ENCODE assay signal across 11 cellular contexts in genomic region chr1:43970911-43971310, GRCh38. TPM values are rescaled to one million over a fixed set of nuclear protein-coding genes. Genes with fewer than 3 reads are reported as not detected.
DNase-seq lines count a peak whose midpoint lies in the region; ATAC-seq, FAIRE-seq and TF ChIP-seq lines count a peak whose summit lies in the region.
"Had no signal": no experiment of that assay in that cellular context is flagged by ENCODE, and none has a peak within 500 bp of the region (broad histone marks: within the 10 kb centered on the region; RNA-seq: fewer than 3 reads in every experiment).

No MANE protein-coding gene starts in this region.

- H2AK5ac ChIP-seq in neuronal stem cell (ENCODE audit: low read depth, low read length), result no peak overlapping the region

- H4K91ac ChIP-seq in neuronal stem cell (ENCODE audit: low read depth, low read length, poor library complexity), result no peak overlapping the region

- peaks cover 5% of the 10 kb centered on the region for H3K9me1 ChIP-seq in keratinocyte (ENCODE audit: control insufficient read depth, extremely low read depth, insufficient read depth, low read length)

- peaks cover 17% of the 10 kb centered on the region for H3K36me3 Mint-ChIP-seq in stimulated activated naive CD8-positive, alpha-beta T cell treated with anti-CD3 and anti-CD28 coated beads, Interleukin-15, Interleukin-2, amounts not matched to agents 100 ng/mL and 50 ng/mL, for 24 hours (ENCODE audit: low read depth)
- peaks cover 22% of the 10 kb centered on the region for H3K36me3 Mint-ChIP-seq in activated naive CD8-positive, alpha-beta T cell
- H3K36me3 Mint-ChIP-seq in type B pancreatic cell, result peaks cover 3% of the 10 kb centered on the region

- H4K20me1 ChIP-seq in keratinocyte (ENCODE audit: control insufficient read depth, extremely low read depth, insufficient read depth, low read length), result no peaks in the 10 kb centered on the region

- no peak overlapping the region for H3K18ac ChIP-seq in neuronal stem cell (ENCODE audit: low read length)

- ATAC-seq in stimulated activated naive CD8-positive, alpha-beta T cell treated with anti-CD3 and anti-CD28 coated beads, Interleukin-15, Interleukin-2, amounts not matched to agents 100 U/mL and 50 U/mL, for 24 hours, result no peak
- ATAC-seq: pancreas had no signal

- peak overlapping the region; percentile 94 for H3K4me3 Mint-ChIP-seq in stimulated activated naive CD8-positive, alpha-beta T cell treated with anti-CD3 and anti-CD28 coated beads, Interleukin-15, Interleukin-2, amounts not matched to agents 100 ng/mL and 50 ng/mL, for 24 hours
- peak overlapping the region; percentile 97 for H3K4me3 Mint-ChIP-seq in activated naive CD8-positive, alpha-beta T cell
- H3K4me3 Mint-ChIP-seq in type B pancreatic cell, result peak overlapping the region; percentile 96

- H3K27me3 ChIP-seq in keratinocyte (ENCODE audit: control insufficient read depth, extremely low read depth, insufficient read depth, low read length), result no peaks in the 10 kb centered on the region
- no peaks in the 10 kb centered on the region for H3K27me3 ChIP-seq in neuronal stem cell (ENCODE audit: control insufficient read depth in 3 of 3, insufficient read depth in 3 of 3, low read depth in 1 of 3, low read length in 3 of 3)
- H3K27me3 ChIP-seq: pancreas had no signal

- H2BK12ac ChIP-seq in neuronal stem cell (ENCODE audit: low read length), result no peak overlapping the region

- DNase-seq in stimulated activated naive CD8-positive, alpha-beta T cell treated with anti-CD3 and anti-CD28 coated beads, Interleukin-15, Interleukin-2, amounts not matched to agents 100 U/mL and 50 U/mL, for 24 hours, result no peak
- DNase-seq in keratinocyte (ENCODE audit: low read depth, low spot score), result no peak
- no peak for DNase-seq in type B pancreatic cell (ENCODE audit: extremely low spot score, unreplicated experiment)
- DNase-seq in neuronal stem cell (ENCODE audit: low spot score), result no peak
- no peak for DNase-seq in activated CD4-positive, CD25-positive, alpha-beta regulatory T cell treated with anti-CD3 and anti-CD28 coated beads, Interleukin-2, amount 50 U/mL, for 72 hours
- no peak for DNase-seq in stimulated activated naive CD4-positive, alpha-beta T cell (lab: John Stamatoyannopoulos, UW)
- DNase-seq: activated CD8-positive, alpha-beta memory T cell treated with anti-CD3 and anti-CD28 coated beads for 24 hours; NCI-H774 had no signal

- H4K8ac ChIP-seq in neuronal stem cell (ENCODE audit: low read depth, low read length), result no peak overlapping the region

- H3K4me1 ChIP-seq in keratinocyte (ENCODE audit: control insufficient read depth, extremely low read depth, insufficient read depth, low read length) (peaks cover 20% of the 10 kb centered on the region), neuronal stem cell (ENCODE audit: control insufficient read depth in 2 of 2, insufficient read depth in 1 of 2, low read depth in 1 of 2, low read length in 2 of 2) (peaks cover 10 to 12% of the 10 kb centered on the region in 2 donors)

- H3K23ac ChIP-seq in neuronal stem cell (ENCODE audit: low read depth, low read length, poor library complexity), result no peak overlapping the region

- no peak overlapping the region for H2BK15ac ChIP-seq in neuronal stem cell (ENCODE audit: low read length)

- no peak overlapping the region for H3K9ac ChIP-seq in keratinocyte (ENCODE audit: control insufficient read depth, extremely low read depth, insufficient read depth, low read length)
- H3K9ac ChIP-seq in neuronal stem cell (ENCODE audit: low read depth, low read length, poor library complexity), result no peak overlapping the region

- no peaks in the 10 kb centered on the region for H3K9me3 Mint-ChIP-seq in stimulated activated naive CD8-positive, alpha-beta T cell treated with anti-CD3 and anti-CD28 coated beads, Interleukin-15, Interleukin-2, amounts not matched to agents 100 ng/mL and 50 ng/mL, for 24 hours
- H3K9me3 Mint-ChIP-seq in activated naive CD8-positive, alpha-beta T cell (ENCODE audit: low read depth), result no peaks in the 10 kb centered on the region
- no peaks in the 10 kb centered on the region for H3K9me3 Mint-ChIP-seq in type B pancreatic cell

- no peak overlapping the region for H2BK5ac ChIP-seq in neuronal stem cell (ENCODE audit: low read length)

- H3K36me3 ChIP-seq in keratinocyte (ENCODE audit: control insufficient read depth in 2 of 2, extremely low read depth in 1 of 2, insufficient read depth in 2 of 2, low read length in 2 of 2) (peaks cover 20 to 30% of the 10 kb centered on the region in 2 experiments), neuronal stem cell (replicated peaks in 1 of 2; ENCODE audit: control insufficient read depth in 2 of 2, insufficient read depth in 2 of 2, low read length in 2 of 2) (peaks cover 4 to 33% of the 10 kb centered on the region in 2 donors)
- H3K36me3 ChIP-seq: pancreas had no signal

- H3K27ac ChIP-seq in keratinocyte (ENCODE audit: control insufficient read depth, insufficient read depth, low read length) (no peak overlapping the region), neuronal stem cell (replicated peaks; ENCODE audit: low read length) (no peak overlapping the region)
- H3K27ac ChIP-seq: pancreas had no signal

- peaks cover 32% of the 10 kb centered on the region for H3K4me1 Mint-ChIP-seq in stimulated activated naive CD8-positive, alpha-beta T cell treated with anti-CD3 and anti-CD28 coated beads, Interleukin-15, Interleukin-2, amounts not matched to agents 100 ng/mL and 50 ng/mL, for 24 hours (ENCODE audit: low read depth)
- H3K4me1 Mint-ChIP-seq in activated naive CD8-positive, alpha-beta T cell (ENCODE audit: low read depth), result peaks cover 30% of the 10 kb centered on the region
- H3K4me1 Mint-ChIP-seq in type B pancreatic cell (ENCODE audit: unreplicated experiment), result peaks cover 24% of the 10 kb centered on the region

- H2AFZ ChIP-seq in keratinocyte (ENCODE audit: control insufficient read depth, low read length) (no peak overlapping the region), neuronal stem cell (ENCODE audit: low read length) (no peak overlapping the region)

- H3K9me3 ChIP-seq in keratinocyte (ENCODE audit: control insufficient read depth, low read depth, low read length), result no peaks in the 10 kb centered on the region
- H3K9me3 ChIP-seq in neuronal stem cell (replicated peaks in 1 of 2; ENCODE audit: control insufficient read depth in 2 of 2, insufficient read depth in 1 of 2, low read depth in 1 of 2, low read length in 2 of 2), result no peaks in the 10 kb centered on the region
- H3K9me3 ChIP-seq: pancreas had no signal

- no CpG with 5 or more reads among the region's 9 CpGs for whole genome bisulfite sequencing in neuronal stem cell (ENCODE audit: extremely low coverage in 2 of 2, insufficient read length in 2 of 2, insufficient replicate concordance in 1 of 2), 2 donors

- H3K79me2 ChIP-seq in keratinocyte (ENCODE audit: control insufficient read depth, insufficient read depth, low read length), result peaks cover 29% of the 10 kb centered on the region

- H3K4me3 ChIP-seq in keratinocyte (ENCODE audit: control insufficient read depth in 2 of 3, extremely low read depth in 1 of 3, insufficient read depth in 2 of 3, low read depth in 1 of 3, low read length in 3 of 3) (peak overlapping the region; percentile 91 to 98 (median 97)), neuronal stem cell (ENCODE audit: low read length in 2 of 2) (peak overlapping the region in 1 of 2 donors; percentile 92)

- H3K27ac Mint-ChIP-seq in stimulated activated naive CD8-positive, alpha-beta T cell treated with anti-CD3 and anti-CD28 coated beads, Interleukin-15, Interleukin-2, amounts not matched to agents 100 ng/mL and 50 ng/mL, for 24 hours, result peak overlapping the region; percentile 90
- H3K27ac Mint-ChIP-seq in activated naive CD8-positive, alpha-beta T cell, result peak overlapping the region; percentile 91
- H3K27ac Mint-ChIP-seq in type B pancreatic cell, result no peak overlapping the region

- no peak for FAIRE-seq in keratinocyte (lab: Jason Lieb, UNC)
- FAIRE-seq: pancreas had no signal

- H3K27me3 Mint-ChIP-seq in stimulated activated naive CD8-positive, alpha-beta T cell treated with anti-CD3 and anti-CD28 coated beads, Interleukin-15, Interleukin-2, amounts not matched to agents 100 ng/mL and 50 ng/mL, for 24 hours, result no peaks in the 10 kb centered on the region
- no peaks in the 10 kb centered on the region for H3K27me3 Mint-ChIP-seq in activated naive CD8-positive, alpha-beta T cell
- H3K27me3 Mint-ChIP-seq in type B pancreatic cell, result no peaks in the 10 kb centered on the region

- H2BK120ac ChIP-seq in neuronal stem cell (ENCODE audit: low read depth, low read length), result no peak overlapping the region

- dilution Hi-C loops in keratinocyte (cut with MboI; ENCODE audit: extremely low pct_ligation_motif_present, low sequenced_read_pairs), result no loop called here

- no peak for TF ChIP-seq CTCF in keratinocyte (optimal IDR thresholded peaks at IDR 0.05 in 1 of 3, IDR thresholded peaks at IDR 0.05 in 1 of 3, conservative IDR thresholded peaks at IDR 0.05 in 1 of 3; ENCODE audit: extremely low read depth in 1 of 3, insufficient read depth in 2 of 3, low read length in 3 of 3)
- TF ChIP-seq CTCF in type B pancreatic cell (conservative IDR thresholded peaks at IDR 0.05), result no peak

- no peak overlapping the region for H3K14ac ChIP-seq in neuronal stem cell (ENCODE audit: low read length)

- H3K4me2 ChIP-seq in keratinocyte (ENCODE audit: control insufficient read depth, extremely low read depth, insufficient read depth, low read depth, low read length) (peak overlapping the region; percentile 85), neuronal stem cell (ENCODE audit: insufficient read depth, low read length, poor library complexity, severe bottlenecking) (no peak overlapping the region)

- H3K4ac ChIP-seq in neuronal stem cell (ENCODE audit: low read length), result no peak overlapping the region

- H3K79me1 ChIP-seq in neuronal stem cell (ENCODE audit: low read depth, low read length), result peaks cover 8% of the 10 kb centered on the region

RNA-seq across cellular contexts. Expression of gene DPH2, which starts 1.1 kb away (rescaled TPM):
- 30.3 to 35.1 TPM (median 33.5 TPM) in 3 replicates for polyA plus RNA-seq in keratinocyte
- 20.3 TPM for polyA plus RNA-seq in keratinocyte (2011; ENCODE audit: low read depth)
- 20.0 and 29.5 TPM in 2 replicates for polyA plus RNA-seq in keratinocyte (2011; cell fraction: cytosol; rRNA removed)
- polyA plus RNA-seq in keratinocyte (2011; cell fraction: nucleus; rRNA removed), result 72.0 and 76.9 TPM in 2 replicates
- polyA plus RNA-seq in keratinocyte (2012; ENCODE audit: low replicate concordance), result 25.8 and 25.9 TPM in 2 replicates
- polyA minus RNA-seq in keratinocyte, result 29.9 to 66.6 TPM (median 33.9 TPM) in 3 replicates
- 35.1 TPM for polyA minus RNA-seq in keratinocyte (2011; cell fraction: cytosol; rRNA and poly(A)+ RNA removed)
- 19.2 and 21.3 TPM in 2 replicates for polyA minus RNA-seq in keratinocyte (2011; cell fraction: nucleus; rRNA and poly(A)+ RNA removed)
- total RNA-seq in type B pancreatic cell (ENCODE audit: low replicate concordance), result 25.7 and 30.2 TPM in 2 replicates
- polyA plus RNA-seq in neuronal stem cell (2013, experiment 1 of 2), result 11.1 TPM
- polyA plus RNA-seq in neuronal stem cell (2013, experiment 2 of 2), result 11.6 TPM

RNA-seq across cellular contexts. Expression of gene ATP6V0B, which starts 3.8 kb away (rescaled TPM):
- polyA plus RNA-seq in keratinocyte, result 195 to 325 TPM (median 233 TPM) in 3 replicates
- polyA plus RNA-seq in keratinocyte (2011; ENCODE audit: low read depth), result 37.8 TPM
- polyA plus RNA-seq in keratinocyte (2011; cell fraction: cytosol; rRNA removed), result 213 and 278 TPM in 2 replicates
- polyA plus RNA-seq in keratinocyte (2011; cell fraction: nucleus; rRNA removed), result 257 and 265 TPM in 2 replicates
- polyA plus RNA-seq in keratinocyte (2012; ENCODE audit: low replicate concordance), result 176 and 266 TPM in 2 replicates
- 176 to 259 TPM (median 180 TPM) in 3 replicates for polyA minus RNA-seq in keratinocyte
- polyA minus RNA-seq in keratinocyte (2011; cell fraction: cytosol; rRNA and poly(A)+ RNA removed), result 211 TPM
- polyA minus RNA-seq in keratinocyte (2011; cell fraction: nucleus; rRNA and poly(A)+ RNA removed), result 69.2 and 72.5 TPM in 2 replicates
- total RNA-seq in type B pancreatic cell (ENCODE audit: low replicate concordance), result 115 and 135 TPM in 2 replicates
- polyA plus RNA-seq in neuronal stem cell (2013, experiment 1 of 2), result 44.2 TPM
- polyA plus RNA-seq in neuronal stem cell (2013, experiment 2 of 2), result 41.9 TPM

RNA-seq across cellular contexts. Expression of gene B4GALT2, which starts 8.1 kb away (rescaled TPM):
- 39.6 to 60.7 TPM (median 50.4 TPM) in 3 replicates for polyA plus RNA-seq in keratinocyte
- 10.2 TPM for polyA plus RNA-seq in keratinocyte (2011; ENCODE audit: low read depth)
- polyA plus RNA-seq in keratinocyte (2011; cell fraction: cytosol; rRNA removed), result 28.8 and 65.0 TPM in 2 replicates
- polyA plus RNA-seq in keratinocyte (2011; cell fraction: nucleus; rRNA removed), result 25.2 and 34.4 TPM in 2 replicates
- polyA plus RNA-seq in keratinocyte (2012; ENCODE audit: low replicate concordance), result 39.3 and 79.8 TPM in 2 replicates
- polyA minus RNA-seq in keratinocyte, result 43.2 to 116 TPM (median 55.0 TPM) in 3 replicates
- 108 TPM for polyA minus RNA-seq in keratinocyte (2011; cell fraction: cytosol; rRNA and poly(A)+ RNA removed)
- 21.2 and 21.3 TPM in 2 replicates for polyA minus RNA-seq in keratinocyte (2011; cell fraction: nucleus; rRNA and poly(A)+ RNA removed)
- total RNA-seq in type B pancreatic cell (ENCODE audit: low replicate concordance), result 44.3 and 54.8 TPM in 2 replicates
- 64.3 TPM for polyA plus RNA-seq in neuronal stem cell (2013, experiment 1 of 2)
- 60.7 TPM for polyA plus RNA-seq in neuronal stem cell (2013, experiment 2 of 2)

RNA-seq across cellular contexts. Expression of gene CCDC24, which starts 20.5 kb away (rescaled TPM):
- polyA plus RNA-seq in keratinocyte, result 5.2 to 6.2 TPM (median 5.2 TPM) in 3 replicates
- polyA plus RNA-seq in keratinocyte (2011; ENCODE audit: low read depth), result 2.0 TPM
- 3.0 and 7.9 TPM in 2 replicates for polyA plus RNA-seq in keratinocyte (2011; cell fraction: cytosol; rRNA removed)
- polyA plus RNA-seq in keratinocyte (2011; cell fraction: nucleus; rRNA removed), result 13.4 and 19.2 TPM in 2 replicates
- polyA plus RNA-seq in keratinocyte (2012; ENCODE audit: low replicate concordance), result 2.3 and 9.6 TPM in 2 replicates
- polyA minus RNA-seq in keratinocyte, result 1.4 to 3.9 TPM (median 2.9 TPM) in 3 replicates
- 7.5 TPM for polyA minus RNA-seq in keratinocyte (2011; cell fraction: cytosol; rRNA and poly(A)+ RNA removed)
- 4.0 and 4.2 TPM in 2 replicates for polyA minus RNA-seq in keratinocyte (2011; cell fraction: nucleus; rRNA and poly(A)+ RNA removed)
- total RNA-seq in type B pancreatic cell (ENCODE audit: low replicate concordance), result 14.9 and 15.6 TPM in 2 replicates
- 5.3 TPM for polyA plus RNA-seq in neuronal stem cell (2013, experiment 1 of 2)
- 5.5 TPM for polyA plus RNA-seq in neuronal stem cell (2013, experiment 2 of 2)

RNA-seq across cellular contexts. Expression of gene IPO13, which starts 24.2 kb away (rescaled TPM):
- 20.7 to 40.0 TPM (median 35.7 TPM) in 3 replicates for polyA plus RNA-seq in keratinocyte
- 29.5 TPM for polyA plus RNA-seq in keratinocyte (2011; ENCODE audit: low read depth)
- 23.3 and 31.4 TPM in 2 replicates for polyA plus RNA-seq in keratinocyte (2011; cell fraction: cytosol; rRNA removed)
- 88.6 and 100 TPM in 2 replicates for polyA plus RNA-seq in keratinocyte (2011; cell fraction: nucleus; rRNA removed)
- polyA plus RNA-seq in keratinocyte (2012; ENCODE audit: low replicate concordance), result 28.3 and 31.7 TPM in 2 replicates
- 68.1 to 123 TPM (median 111 TPM) in 3 replicates for polyA minus RNA-seq in keratinocyte
- polyA minus RNA-seq in keratinocyte (2011; cell fraction: cytosol; rRNA and poly(A)+ RNA removed), result 58.1 TPM
- 46.1 and 57.6 TPM in 2 replicates for polyA minus RNA-seq in keratinocyte (2011; cell fraction: nucleus; rRNA and poly(A)+ RNA removed)
- 31.5 and 39.4 TPM in 2 replicates for total RNA-seq in type B pancreatic cell (ENCODE audit: low replicate concordance)
- 9.3 TPM for polyA plus RNA-seq in neuronal stem cell (2013, experiment 1 of 2)
- polyA plus RNA-seq in neuronal stem cell (2013, experiment 2 of 2), result 9.1 TPM
